ENCODE assay signal across 1 cellular context in the genomic region with DNA sequence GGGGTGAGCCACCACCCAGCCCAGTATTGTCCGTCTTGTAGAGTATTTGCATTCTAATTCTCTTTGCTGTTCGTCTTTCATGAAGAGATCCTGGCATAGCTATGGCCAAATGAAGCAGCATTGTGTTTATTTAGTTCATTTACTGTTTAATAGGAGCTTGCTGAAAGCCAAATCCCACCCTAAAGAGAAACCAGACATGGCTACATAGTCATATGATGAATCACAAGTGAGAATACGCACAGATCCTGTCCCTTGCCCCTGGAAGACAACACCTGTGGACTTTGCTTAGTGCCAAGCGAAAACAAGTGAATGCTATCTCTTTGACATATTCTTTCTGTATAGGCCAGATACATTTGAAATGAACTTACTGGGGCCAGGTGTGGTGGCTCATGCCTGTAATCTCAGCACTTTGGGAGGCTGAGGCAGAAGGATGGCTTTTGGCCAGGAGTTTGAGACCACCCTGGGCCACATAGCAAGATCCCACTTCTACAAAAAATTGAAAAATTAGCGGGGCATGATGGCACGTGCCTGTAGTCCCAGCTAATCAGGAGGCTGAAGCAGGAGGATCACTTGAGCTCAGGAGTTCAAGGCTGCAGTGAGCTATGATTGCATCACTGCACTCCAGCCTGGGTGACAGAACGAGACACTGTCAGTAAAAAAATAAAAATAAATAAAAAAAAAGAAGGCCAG.
TF ChIP-seq lines count a peak whose summit lies in the region.

No MANE protein-coding gene starts in this region.

TF ChIP-seq in HepG2, 621 proteins besides CTCF, POLR2A, EP300 and RAD21 (continued from another document and continues in another):
- peak; percentile 74 for TF ChIP-seq BHLHE40 (IDR thresholded peaks at IDR 0.05; ENCODE audit: low read length)
- TF ChIP-seq, protein P1, sequence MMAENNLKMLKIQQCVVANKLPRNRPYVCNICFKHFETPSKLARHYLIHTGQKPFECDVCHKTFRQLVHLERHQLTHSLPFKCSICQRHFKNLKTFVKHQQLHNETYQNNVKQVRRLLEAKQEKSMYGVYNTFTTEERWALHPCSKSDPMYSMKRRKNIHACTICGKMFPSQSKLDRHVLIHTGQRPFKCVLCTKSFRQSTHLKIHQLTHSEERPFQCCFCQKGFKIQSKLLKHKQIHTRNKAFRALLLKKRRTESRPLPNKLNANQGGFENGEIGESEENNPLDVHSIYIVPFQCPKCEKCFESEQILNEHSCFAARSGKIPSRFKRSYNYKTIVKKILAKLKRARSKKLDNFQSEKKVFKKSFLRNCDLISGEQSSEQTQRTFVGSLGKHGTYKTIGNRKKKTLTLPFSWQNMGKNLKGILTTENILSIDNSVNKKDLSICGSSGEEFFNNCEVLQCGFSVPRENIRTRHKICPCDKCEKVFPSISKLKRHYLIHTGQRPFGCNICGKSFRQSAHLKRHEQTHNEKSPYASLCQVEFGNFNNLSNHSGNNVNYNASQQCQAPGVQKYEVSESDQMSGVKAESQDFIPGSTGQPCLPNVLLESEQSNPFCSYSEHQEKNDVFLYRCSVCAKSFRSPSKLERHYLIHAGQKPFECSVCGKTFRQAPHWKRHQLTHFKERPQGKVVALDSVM (CRISPR knock-in tag; IDR thresholded peaks at IDR 0.05): peak; percentile 95
- TF ChIP-seq, protein P2, sequence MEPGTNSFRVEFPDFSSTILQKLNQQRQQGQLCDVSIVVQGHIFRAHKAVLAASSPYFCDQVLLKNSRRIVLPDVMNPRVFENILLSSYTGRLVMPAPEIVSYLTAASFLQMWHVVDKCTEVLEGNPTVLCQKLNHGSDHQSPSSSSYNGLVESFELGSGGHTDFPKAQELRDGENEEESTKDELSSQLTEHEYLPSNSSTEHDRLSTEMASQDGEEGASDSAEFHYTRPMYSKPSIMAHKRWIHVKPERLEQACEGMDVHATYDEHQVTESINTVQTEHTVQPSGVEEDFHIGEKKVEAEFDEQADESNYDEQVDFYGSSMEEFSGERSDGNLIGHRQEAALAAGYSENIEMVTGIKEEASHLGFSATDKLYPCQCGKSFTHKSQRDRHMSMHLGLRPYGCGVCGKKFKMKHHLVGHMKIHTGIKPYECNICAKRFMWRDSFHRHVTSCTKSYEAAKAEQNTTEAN (CRISPR knock-in tag; conservative IDR thresholded peaks at IDR 0.05): no peak
- peak; percentile 11; the same call in 1 of the 2 replicates for TF ChIP-seq ETV5 (CRISPR knock-in tag; IDR thresholded peaks at IDR 0.05; ENCODE audit: borderline replicate concordance)
- TF ChIP-seq GATAD2A (CRISPR knock-in tag; IDR thresholded peaks at IDR 0.05): 0 out of 2 replicates have a peak, but pooled peaks have one; percentile 16
- TF ChIP-seq CHCHD3 (CRISPR knock-in tag; IDR thresholded peaks at IDR 0.05): no peak
- TF ChIP-seq ZFX (CRISPR knock-in tag; IDR thresholded peaks at IDR 0.05; ENCODE audit: low read depth): peak; percentile 23; the same call in 1 of the 2 replicates
- peak; percentile 36; the same call in 1 of the 2 replicates for TF ChIP-seq FOXO1 (CRISPR knock-in tag; IDR thresholded peaks at IDR 0.05)
- TF ChIP-seq ZNF552 (CRISPR knock-in tag; IDR thresholded peaks at IDR 0.05; ENCODE audit: borderline replicate concordance): no peak
- TF ChIP-seq, protein P3, sequence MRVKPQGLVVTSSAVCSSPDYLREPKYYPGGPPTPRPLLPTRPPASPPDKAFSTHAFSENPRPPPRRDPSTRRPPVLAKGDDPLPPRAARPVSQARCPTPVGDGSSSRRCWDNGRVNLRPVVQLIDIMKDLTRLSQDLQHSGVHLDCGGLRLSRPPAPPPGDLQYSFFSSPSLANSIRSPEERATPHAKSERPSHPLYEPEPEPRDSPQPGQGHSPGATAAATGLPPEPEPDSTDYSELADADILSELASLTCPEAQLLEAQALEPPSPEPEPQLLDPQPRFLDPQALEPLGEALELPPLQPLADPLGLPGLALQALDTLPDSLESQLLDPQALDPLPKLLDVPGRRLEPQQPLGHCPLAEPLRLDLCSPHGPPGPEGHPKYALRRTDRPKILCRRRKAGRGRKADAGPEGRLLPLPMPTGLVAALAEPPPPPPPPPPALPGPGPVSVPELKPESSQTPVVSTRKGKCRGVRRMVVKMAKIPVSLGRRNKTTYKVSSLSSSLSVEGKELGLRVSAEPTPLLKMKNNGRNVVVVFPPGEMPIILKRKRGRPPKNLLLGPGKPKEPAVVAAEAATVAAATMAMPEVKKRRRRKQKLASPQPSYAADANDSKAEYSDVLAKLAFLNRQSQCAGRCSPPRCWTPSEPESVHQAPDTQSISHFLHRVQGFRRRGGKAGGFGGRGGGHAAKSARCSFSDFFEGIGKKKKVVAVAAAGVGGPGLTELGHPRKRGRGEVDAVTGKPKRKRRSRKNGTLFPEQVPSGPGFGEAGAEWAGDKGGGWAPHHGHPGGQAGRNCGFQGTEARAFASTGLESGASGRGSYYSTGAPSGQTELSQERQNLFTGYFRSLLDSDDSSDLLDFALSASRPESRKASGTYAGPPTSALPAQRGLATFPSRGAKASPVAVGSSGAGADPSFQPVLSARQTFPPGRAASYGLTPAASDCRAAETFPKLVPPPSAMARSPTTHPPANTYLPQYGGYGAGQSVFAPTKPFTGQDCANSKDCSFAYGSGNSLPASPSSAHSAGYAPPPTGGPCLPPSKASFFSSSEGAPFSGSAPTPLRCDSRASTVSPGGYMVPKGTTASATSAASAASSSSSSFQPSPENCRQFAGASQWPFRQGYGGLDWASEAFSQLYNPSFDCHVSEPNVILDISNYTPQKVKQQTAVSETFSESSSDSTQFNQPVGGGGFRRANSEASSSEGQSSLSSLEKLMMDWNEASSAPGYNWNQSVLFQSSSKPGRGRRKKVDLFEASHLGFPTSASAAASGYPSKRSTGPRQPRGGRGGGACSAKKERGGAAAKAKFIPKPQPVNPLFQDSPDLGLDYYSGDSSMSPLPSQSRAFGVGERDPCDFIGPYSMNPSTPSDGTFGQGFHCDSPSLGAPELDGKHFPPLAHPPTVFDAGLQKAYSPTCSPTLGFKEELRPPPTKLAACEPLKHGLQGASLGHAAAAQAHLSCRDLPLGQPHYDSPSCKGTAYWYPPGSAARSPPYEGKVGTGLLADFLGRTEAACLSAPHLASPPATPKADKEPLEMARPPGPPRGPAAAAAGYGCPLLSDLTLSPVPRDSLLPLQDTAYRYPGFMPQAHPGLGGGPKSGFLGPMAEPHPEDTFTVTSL (CRISPR knock-in tag; IDR thresholded peaks at IDR 0.05; ENCODE audit: borderline replicate concordance): peak; percentile 55; the same call in 1 of the 2 replicates
- TF ChIP-seq, protein P4, sequence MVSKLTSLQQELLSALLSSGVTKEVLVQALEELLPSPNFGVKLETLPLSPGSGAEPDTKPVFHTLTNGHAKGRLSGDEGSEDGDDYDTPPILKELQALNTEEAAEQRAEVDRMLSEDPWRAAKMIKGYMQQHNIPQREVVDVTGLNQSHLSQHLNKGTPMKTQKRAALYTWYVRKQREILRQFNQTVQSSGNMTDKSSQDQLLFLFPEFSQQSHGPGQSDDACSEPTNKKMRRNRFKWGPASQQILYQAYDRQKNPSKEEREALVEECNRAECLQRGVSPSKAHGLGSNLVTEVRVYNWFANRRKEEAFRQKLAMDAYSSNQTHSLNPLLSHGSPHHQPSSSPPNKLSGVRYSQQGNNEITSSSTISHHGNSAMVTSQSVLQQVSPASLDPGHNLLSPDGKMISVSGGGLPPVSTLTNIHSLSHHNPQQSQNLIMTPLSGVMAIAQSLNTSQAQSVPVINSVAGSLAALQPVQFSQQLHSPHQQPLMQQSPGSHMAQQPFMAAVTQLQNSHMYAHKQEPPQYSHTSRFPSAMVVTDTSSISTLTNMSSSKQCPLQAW (CRISPR knock-in tag; IDR thresholded peaks at IDR 0.05): 0 out of 2 replicates have a peak, but pooled peaks have one; percentile 20
- TF ChIP-seq CEBPB (IDR thresholded peaks at IDR 0.05; ENCODE audit: borderline replicate concordance, low read depth, low read length): peak; percentile 56
- TF ChIP-seq, protein P5, sequence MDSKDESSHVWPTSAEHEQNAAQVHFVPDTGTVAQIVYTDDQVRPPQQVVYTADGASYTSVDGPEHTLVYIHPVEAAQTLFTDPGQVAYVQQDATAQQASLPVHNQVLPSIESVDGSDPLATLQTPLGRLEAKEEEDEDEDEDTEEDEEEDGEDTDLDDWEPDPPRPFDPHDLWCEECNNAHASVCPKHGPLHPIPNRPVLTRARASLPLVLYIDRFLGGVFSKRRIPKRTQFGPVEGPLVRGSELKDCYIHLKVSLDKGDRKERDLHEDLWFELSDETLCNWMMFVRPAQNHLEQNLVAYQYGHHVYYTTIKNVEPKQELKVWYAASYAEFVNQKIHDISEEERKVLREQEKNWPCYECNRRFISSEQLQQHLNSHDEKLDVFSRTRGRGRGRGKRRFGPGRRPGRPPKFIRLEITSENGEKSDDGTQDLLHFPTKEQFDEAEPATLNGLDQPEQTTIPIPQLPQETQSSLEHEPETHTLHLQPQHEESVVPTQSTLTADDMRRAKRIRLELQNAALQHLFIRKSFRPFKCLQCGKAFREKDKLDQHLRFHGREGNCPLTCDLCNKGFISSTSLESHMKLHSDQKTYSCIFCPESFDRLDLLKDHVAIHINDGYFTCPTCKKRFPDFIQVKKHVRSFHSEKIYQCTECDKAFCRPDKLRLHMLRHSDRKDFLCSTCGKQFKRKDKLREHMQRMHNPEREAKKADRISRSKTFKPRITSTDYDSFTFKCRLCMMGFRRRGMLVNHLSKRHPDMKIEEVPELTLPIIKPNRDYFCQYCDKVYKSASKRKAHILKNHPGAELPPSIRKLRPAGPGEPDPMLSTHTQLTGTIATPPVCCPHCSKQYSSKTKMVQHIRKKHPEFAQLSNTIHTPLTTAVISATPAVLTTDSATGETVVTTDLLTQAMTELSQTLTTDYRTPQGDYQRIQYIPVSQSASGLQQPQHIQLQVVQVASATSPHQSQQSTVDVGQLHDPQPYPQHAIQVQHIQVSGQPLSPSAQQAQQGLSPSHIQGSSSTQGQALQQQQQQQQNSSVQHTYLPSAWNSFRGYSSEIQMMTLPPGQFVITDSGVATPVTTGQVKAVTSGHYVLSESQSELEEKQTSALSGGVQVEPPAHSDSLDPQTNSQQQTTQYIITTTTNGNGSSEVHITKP (CRISPR knock-in tag; IDR thresholded peaks at IDR 0.05; ENCODE audit: low read depth): no peak
- peak; percentile 31; the same call in 1 of the 2 replicates for TF ChIP-seq HNF4A (CRISPR knock-in tag; IDR thresholded peaks at IDR 0.05)
- TF ChIP-seq ZBTB38 (CRISPR knock-in tag; IDR thresholded peaks at IDR 0.05): peak; percentile 72
- TF ChIP-seq, protein P6, sequence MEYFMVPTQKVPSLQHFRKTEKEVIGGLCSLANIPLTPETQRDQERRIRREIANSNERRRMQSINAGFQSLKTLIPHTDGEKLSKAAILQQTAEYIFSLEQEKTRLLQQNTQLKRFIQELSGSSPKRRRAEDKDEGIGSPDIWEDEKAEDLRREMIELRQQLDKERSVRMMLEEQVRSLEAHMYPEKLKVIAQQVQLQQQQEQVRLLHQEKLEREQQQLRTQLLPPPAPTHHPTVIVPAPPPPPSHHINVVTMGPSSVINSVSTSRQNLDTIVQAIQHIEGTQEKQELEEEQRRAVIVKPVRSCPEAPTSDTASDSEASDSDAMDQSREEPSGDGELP (IDR thresholded peaks at IDR 0.05; ENCODE audit: borderline replicate concordance, low read depth): 0 out of 2 replicates have a peak, but pooled peaks have one; percentile 15
- TF ChIP-seq ZNF670 (CRISPR knock-in tag; IDR thresholded peaks at IDR 0.05; ENCODE audit: borderline replicate concordance): 0 out of 2 replicates have a peak, but pooled peaks have one; percentile 53
- no peak for TF ChIP-seq NR2F6 (IDR thresholded peaks at IDR 0.05)
- 0 out of 2 replicates have a peak, but pooled peaks have one; percentile 9 for TF ChIP-seq NR2F6 (CRISPR knock-in tag; IDR thresholded peaks at IDR 0.05)
- TF ChIP-seq, protein P7, sequence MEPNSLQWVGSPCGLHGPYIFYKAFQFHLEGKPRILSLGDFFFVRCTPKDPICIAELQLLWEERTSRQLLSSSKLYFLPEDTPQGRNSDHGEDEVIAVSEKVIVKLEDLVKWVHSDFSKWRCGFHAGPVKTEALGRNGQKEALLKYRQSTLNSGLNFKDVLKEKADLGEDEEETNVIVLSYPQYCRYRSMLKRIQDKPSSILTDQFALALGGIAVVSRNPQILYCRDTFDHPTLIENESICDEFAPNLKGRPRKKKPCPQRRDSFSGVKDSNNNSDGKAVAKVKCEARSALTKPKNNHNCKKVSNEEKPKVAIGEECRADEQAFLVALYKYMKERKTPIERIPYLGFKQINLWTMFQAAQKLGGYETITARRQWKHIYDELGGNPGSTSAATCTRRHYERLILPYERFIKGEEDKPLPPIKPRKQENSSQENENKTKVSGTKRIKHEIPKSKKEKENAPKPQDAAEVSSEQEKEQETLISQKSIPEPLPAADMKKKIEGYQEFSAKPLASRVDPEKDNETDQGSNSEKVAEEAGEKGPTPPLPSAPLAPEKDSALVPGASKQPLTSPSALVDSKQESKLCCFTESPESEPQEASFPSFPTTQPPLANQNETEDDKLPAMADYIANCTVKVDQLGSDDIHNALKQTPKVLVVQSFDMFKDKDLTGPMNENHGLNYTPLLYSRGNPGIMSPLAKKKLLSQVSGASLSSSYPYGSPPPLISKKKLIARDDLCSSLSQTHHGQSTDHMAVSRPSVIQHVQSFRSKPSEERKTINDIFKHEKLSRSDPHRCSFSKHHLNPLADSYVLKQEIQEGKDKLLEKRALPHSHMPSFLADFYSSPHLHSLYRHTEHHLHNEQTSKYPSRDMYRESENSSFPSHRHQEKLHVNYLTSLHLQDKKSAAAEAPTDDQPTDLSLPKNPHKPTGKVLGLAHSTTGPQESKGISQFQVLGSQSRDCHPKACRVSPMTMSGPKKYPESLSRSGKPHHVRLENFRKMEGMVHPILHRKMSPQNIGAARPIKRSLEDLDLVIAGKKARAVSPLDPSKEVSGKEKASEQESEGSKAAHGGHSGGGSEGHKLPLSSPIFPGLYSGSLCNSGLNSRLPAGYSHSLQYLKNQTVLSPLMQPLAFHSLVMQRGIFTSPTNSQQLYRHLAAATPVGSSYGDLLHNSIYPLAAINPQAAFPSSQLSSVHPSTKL (CRISPR knock-in tag; IDR thresholded peaks at IDR 0.05): 0 out of 2 replicates have a peak, but pooled peaks have one; percentile 37
- no peak for TF ChIP-seq ZNF367 (CRISPR knock-in tag; IDR thresholded peaks at IDR 0.05; ENCODE audit: borderline replicate concordance)
- peak; percentile 34; the same call in 1 of the 2 replicates for TF ChIP-seq SAP130 (CRISPR knock-in tag; IDR thresholded peaks at IDR 0.05; ENCODE audit: low read depth)
- TF ChIP-seq, protein P8, sequence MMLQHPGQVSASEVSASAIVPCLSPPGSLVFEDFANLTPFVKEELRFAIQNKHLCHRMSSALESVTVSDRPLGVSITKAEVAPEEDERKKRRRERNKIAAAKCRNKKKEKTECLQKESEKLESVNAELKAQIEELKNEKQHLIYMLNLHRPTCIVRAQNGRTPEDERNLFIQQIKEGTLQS (CRISPR knock-in tag; IDR thresholded peaks at IDR 0.05): 0 out of 2 replicates have a peak, but pooled peaks have one; percentile 50
- 0 out of 2 replicates have a peak, but pooled peaks have one; percentile 17 for TF ChIP-seq ZMYM2 (CRISPR knock-in tag; IDR thresholded peaks at IDR 0.05)
- peak; percentile 79 for TF ChIP-seq FOSL2 (CRISPR knock-in tag; IDR thresholded peaks at IDR 0.05)
- TF ChIP-seq ZNF672 (CRISPR knock-in tag; IDR thresholded peaks at IDR 0.05): no peak
- no peak; the same call in 1 of the 2 replicates for TF ChIP-seq IRF2 (CRISPR knock-in tag; IDR thresholded peaks at IDR 0.05)
- no peak for TF ChIP-seq ZNF546 (CRISPR knock-in tag; conservative IDR thresholded peaks at IDR 0.05)
- no peak for TF ChIP-seq ZNF335 (CRISPR knock-in tag; IDR thresholded peaks at IDR 0.05)
